Comparison of ENCODE assay signal across 15 cellular contexts in genomic region chr6:75430631-75431345, GRCh38.
DNase-seq lines count a peak whose midpoint lies in the region; ATAC-seq and TF ChIP-seq lines count a peak whose summit lies in the region.
"Had no signal": no experiment of that assay in that cellular context is flagged by ENCODE, and none has a peak within 500 bp of the region (broad histone marks: within the 10 kb centered on the region; RNA-seq: fewer than 3 reads in every experiment).

No MANE protein-coding gene starts in this region.

- no peak overlapping the region for H3K4me3 ChIP-seq in fibroblast of pulmonary artery (replicated peaks; ENCODE audit: low read depth, low read length)

- no peak for ATAC-seq in GM21528 (IDR thresholded peaks at IDR 0.05; ENCODE audit: low FRiP score, unreplicated experiment)

- no peak for TF ChIP-seq CTCF in fibroblast of pulmonary artery (IDR thresholded peaks at IDR 0.05; ENCODE audit: low read length, missing control alignments)
- TF ChIP-seq CTCF in nephron (IDR thresholded peaks at IDR 0.05; ENCODE audit: unreplicated experiment in 3 of 3) = no peak
- no peak for TF ChIP-seq CTCF in type B pancreatic cell (conservative IDR thresholded peaks at IDR 0.05)

- no peaks in the 10 kb centered on the region for H3K36me3 Mint-ChIP-seq in nephron (ENCODE audit: low read depth)
- no peaks in the 10 kb centered on the region for H3K36me3 Mint-ChIP-seq in type B pancreatic cell
- H3K36me3 Mint-ChIP-seq: activated naive CD8-positive, alpha-beta T cell; CD4-positive, CD25-positive, alpha-beta regulatory T cell; stimulated activated effector memory CD8-positive, alpha-beta T cell treated with anti-CD3 and anti-CD28 coated beads, Interleukin-12 subunit alpha, Interleukin-12 subunit beta, amount 100 ng/mL, for 72 hours had no signal

- in situ Hi-C loops in G401 (cut with HindIII; ENCODE audit: low sequenced_read_pairs) = no loop called here

- H3K4me3 Mint-ChIP-seq in nephron (peak overlapping the region in 1 of 3 experiments; percentile 5), type B pancreatic cell (no peak overlapping the region)
- H3K4me3 Mint-ChIP-seq: activated naive CD8-positive, alpha-beta T cell; CD4-positive, CD25-positive, alpha-beta regulatory T cell; stimulated activated effector memory CD8-positive, alpha-beta T cell treated with anti-CD3 and anti-CD28 coated beads, Interleukin-12 subunit alpha, Interleukin-12 subunit beta, amount 100 ng/mL, for 72 hours had no signal

- intact Hi-C loops in posterior vena cava (cut with DNase I) = no loop called here

- H3K27me3 Mint-ChIP-seq in nephron (ENCODE audit: low read depth) (peaks cover 4% of the 10 kb centered on the region), type B pancreatic cell (no peaks in the 10 kb centered on the region)
- H3K27me3 Mint-ChIP-seq: progenitor cell of endocrine pancreas had no signal

- peak; percentile 64 for DNase-seq in DMS53 (lab: John Stamatoyannopoulos, UW)
- no peak for DNase-seq in DMS53 treated with DMSO at 0.1 percent for 48 hours (lab: John Stamatoyannopoulos, UW; ENCODE audit: unreplicated experiment)
- peak; percentile 39 for DNase-seq in fibroblast of pulmonary artery (ENCODE audit: low read depth)
- DNase-seq in type B pancreatic cell (ENCODE audit: extremely low spot score, unreplicated experiment) = no peak
- no peak for DNase-seq in G401 (ENCODE audit: low spot score)
- DNase-seq in posterior vena cava (ENCODE audit: low spot score) = no peak
- DNase-seq: 8988T; activated CD4-positive, CD25-positive, alpha-beta regulatory T cell; CD4-positive, CD25-positive, alpha-beta regulatory T cell; stimulated activated CD4-positive, alpha-beta T cell treated with anti-CD3 and anti-CD28 coated beads, Interleukin-4, amount 100 ng/mL, for 24 hours had no signal

- H3K9me3 Mint-ChIP-seq in nephron = no peaks in the 10 kb centered on the region
- H3K9me3 Mint-ChIP-seq in type B pancreatic cell = peaks cover 4% of the 10 kb centered on the region

- peaks cover 65% of the 10 kb centered on the region for H3K4me1 Mint-ChIP-seq in nephron
- peaks cover 24% of the 10 kb centered on the region for H3K4me1 Mint-ChIP-seq in type B pancreatic cell (ENCODE audit: unreplicated experiment)
- H3K4me1 Mint-ChIP-seq: stimulated activated effector memory CD8-positive, alpha-beta T cell treated with anti-CD3 and anti-CD28 coated beads, Interleukin-12 subunit alpha, Interleukin-12 subunit beta, amount 100 ng/mL, for 72 hours had no signal

- H3K27ac Mint-ChIP-seq in nephron (peak overlapping the region; percentile 80 to 92 (median 83)), type B pancreatic cell (peak overlapping the region; percentile 7)
- H3K27ac Mint-ChIP-seq: activated naive CD8-positive, alpha-beta T cell; CD4-positive, CD25-positive, alpha-beta regulatory T cell; stimulated activated effector memory CD8-positive, alpha-beta T cell treated with anti-CD3 and anti-CD28 coated beads, Interleukin-12 subunit alpha, Interleukin-12 subunit beta, amount 100 ng/mL, for 72 hours had no signal

Comparison
In these comparisons a context has a peak if more than half of its experiments do, and no peak if none do; other contexts are left out.
1. DNase-seq: peak in DMS53 (single experiment) and fibroblast of pulmonary artery (single experiment); none in DMS53 treated with DMSO at 0.1 percent for 48 hours (single experiment), type B pancreatic cell (single experiment), G401 (single experiment) and posterior vena cava (single experiment).